Comparison of ENCODE assay signal across 3 cellular contexts in genomic region chr7:134541501-134542194, GRCh38. TPM values are rescaled to one million over a fixed set of nuclear protein-coding genes. Genes with fewer than 3 reads are reported as not detected.
"Had no signal": no experiment of that assay in that cellular context is flagged by ENCODE, and none has a peak within 500 bp of the region (broad histone marks: within the 10 kb centered on the region; RNA-seq: fewer than 3 reads in every experiment).

No MANE protein-coding gene starts in this region.

RNA-seq across cellular contexts. Expression of gene AKR1B15, which starts 7.3 kb away (rescaled TPM):
- total RNA-seq: GM23248, H7, HFFc6 had no signal
- polyA plus RNA-seq: GM23248 had no signal

RNA-seq across cellular contexts. Expression of gene AKR1B10, which starts 14.3 kb away (rescaled TPM):
- total RNA-seq: GM23248, H7 had no signal
